12 cellular contexts compared by ENCODE assay signal in genomic region chr5:55920784-55921183, GRCh38.
DNase-seq lines count a peak whose midpoint lies in the region; ATAC-seq, FAIRE-seq and TF ChIP-seq lines count a peak whose summit lies in the region.
"Had no signal": no experiment of that assay in that cellular context is flagged by ENCODE, and none has a peak within 500 bp of the region (broad histone marks: within the 10 kb centered on the region; RNA-seq: fewer than 3 reads in every experiment).

No MANE protein-coding gene starts in this region.

- H3K27me3 ChIP-seq in bronchial epithelial cell (ENCODE audit: control insufficient read depth, insufficient read depth, low read length), result no peaks in the 10 kb centered on the region
- no peaks in the 10 kb centered on the region for H3K27me3 ChIP-seq in prostate gland (replicated peaks; ENCODE audit: insufficient read depth)

- DNase-seq in activated CD8-positive, alpha-beta T cell treated with anti-CD3 and anti-CD28 coated beads for 36 hours, result peak; percentile 20
- no peak for DNase-seq in activated CD8-positive, alpha-beta T cell treated with anti-CD3 and anti-CD28 coated beads, Interleukin-2, amount 10 ng/mL, durations not matched to agents 7 days and 5 days
- DNase-seq in Kasumi-1 (lab: John Stamatoyannopoulos, UW) (peak; percentile 6 to 36), bronchial epithelial cell (ENCODE audit: low read depth) (no peak), prostate gland (ENCODE audit: low spot score) (no peak), NOMO-1 (lab: John Stamatoyannopoulos, UW; ENCODE audit: unreplicated experiment in 2 of 2) (no peak), 8988T (no peak), AG08395 (ENCODE audit: low spot score) (no peak)
- DNase-seq: activated CD4-positive, alpha-beta T cell treated with anti-CD3 and anti-CD28 coated beads for 36 hours; CD4-positive, alpha-beta T cell; glutamatergic neuron; stimulated activated naive CD8-positive, alpha-beta T cell treated with anti-CD3 and anti-CD28 coated beads, Interleukin-15, amount 100 ng/mL, for 72 hours had no signal

- H3K4me3 Mint-ChIP-seq in activated CD8-positive, alpha-beta T cell treated with anti-CD3 and anti-CD28 coated beads for 36 hours, result no peak overlapping the region
- H3K4me3 Mint-ChIP-seq in activated CD8-positive, alpha-beta T cell treated with anti-CD3 and anti-CD28 coated beads, Interleukin-2, amount 10 ng/mL, durations not matched to agents 7 days and 5 days, result no peak overlapping the region
- H3K4me3 Mint-ChIP-seq: activated CD4-positive, alpha-beta T cell treated with anti-CD3 and anti-CD28 coated beads for 36 hours; CD4-positive, alpha-beta T cell; stimulated activated naive CD8-positive, alpha-beta T cell treated with anti-CD3 and anti-CD28 coated beads, Interleukin-15, amount 100 ng/mL, for 72 hours had no signal

- no peaks in the 10 kb centered on the region for H3K27me3 Mint-ChIP-seq in activated CD8-positive, alpha-beta T cell treated with anti-CD3 and anti-CD28 coated beads for 36 hours
- no peaks in the 10 kb centered on the region for H3K27me3 Mint-ChIP-seq in activated CD8-positive, alpha-beta T cell treated with anti-CD3 and anti-CD28 coated beads, Interleukin-2, amount 10 ng/mL, durations not matched to agents 7 days and 5 days (ENCODE audit: low read depth)
- H3K27me3 Mint-ChIP-seq: activated CD4-positive, alpha-beta T cell treated with anti-CD3 and anti-CD28 coated beads for 36 hours; CD4-positive, alpha-beta T cell; stimulated activated naive CD8-positive, alpha-beta T cell treated with anti-CD3 and anti-CD28 coated beads, Interleukin-15, amount 100 ng/mL, for 72 hours had no signal

- POLR2A ChIA-PET in activated CD8-positive, alpha-beta T cell treated with anti-CD3 and anti-CD28 coated beads for 36 hours (lab: Charles Lee), result no interaction called here
- POLR2A ChIA-PET in activated CD8-positive, alpha-beta T cell treated with anti-CD3 and anti-CD28 coated beads, Interleukin-2, amount 10 ng/mL, durations not matched to agents 7 days and 5 days (lab: Charles Lee), result no interaction called here

- H3K4me1 Mint-ChIP-seq in activated CD8-positive, alpha-beta T cell treated with anti-CD3 and anti-CD28 coated beads for 36 hours (ENCODE audit: low read depth), result peaks cover 13% of the 10 kb centered on the region
- H3K4me1 Mint-ChIP-seq in activated CD8-positive, alpha-beta T cell treated with anti-CD3 and anti-CD28 coated beads, Interleukin-2, amount 10 ng/mL, durations not matched to agents 7 days and 5 days (ENCODE audit: low read depth), result peaks cover 44% of the 10 kb centered on the region

- H3K27ac Mint-ChIP-seq in activated CD8-positive, alpha-beta T cell treated with anti-CD3 and anti-CD28 coated beads for 36 hours, result no peak overlapping the region
- no peak overlapping the region for H3K27ac Mint-ChIP-seq in activated CD8-positive, alpha-beta T cell treated with anti-CD3 and anti-CD28 coated beads, Interleukin-2, amount 10 ng/mL, durations not matched to agents 7 days and 5 days
- H3K27ac Mint-ChIP-seq: activated CD4-positive, alpha-beta T cell treated with anti-CD3 and anti-CD28 coated beads for 36 hours; CD4-positive, alpha-beta T cell; stimulated activated naive CD8-positive, alpha-beta T cell treated with anti-CD3 and anti-CD28 coated beads, Interleukin-15, amount 100 ng/mL, for 72 hours had no signal

- H3K9me3 Mint-ChIP-seq in activated CD8-positive, alpha-beta T cell treated with anti-CD3 and anti-CD28 coated beads for 36 hours, result no peaks in the 10 kb centered on the region
- no peaks in the 10 kb centered on the region for H3K9me3 Mint-ChIP-seq in activated CD8-positive, alpha-beta T cell treated with anti-CD3 and anti-CD28 coated beads, Interleukin-2, amount 10 ng/mL, durations not matched to agents 7 days and 5 days (ENCODE audit: insufficient read depth)
- H3K9me3 Mint-ChIP-seq: CD4-positive, alpha-beta T cell; stimulated activated naive CD8-positive, alpha-beta T cell treated with anti-CD3 and anti-CD28 coated beads, Interleukin-15, amount 100 ng/mL, for 72 hours had no signal

- intact Hi-C loops in activated CD8-positive, alpha-beta T cell treated with anti-CD3 and anti-CD28 coated beads for 36 hours (cut with micrococcal nuclease), result no loop called here
- intact Hi-C loops in prostate gland (cut with DNase I), result no loop called here

- H3K9me3 ChIP-seq in prostate gland, result no peaks in the 10 kb centered on the region

- H3K4me3 ChIP-seq in bronchial epithelial cell (ENCODE audit: low read depth, low read length) (no peak overlapping the region), prostate gland (peak overlapping the region; percentile 6 to 15)

- ATAC-seq in activated CD8-positive, alpha-beta T cell treated with anti-CD3 and anti-CD28 coated beads for 36 hours, result no peak
- no peak for ATAC-seq in activated CD8-positive, alpha-beta T cell treated with anti-CD3 and anti-CD28 coated beads, Interleukin-2, amount 10 ng/mL, durations not matched to agents 7 days and 5 days
- ATAC-seq: activated CD4-positive, alpha-beta T cell treated with anti-CD3 and anti-CD28 coated beads for 36 hours; stimulated activated naive CD8-positive, alpha-beta T cell treated with anti-CD3 and anti-CD28 coated beads, Interleukin-15, amount 100 ng/mL, for 72 hours had no signal

- no peak for TF ChIP-seq POLR2A in prostate gland (IDR thresholded peaks at IDR 0.05)

- WGBS in prostate gland, result 62% methylated on average over 5 of the region's 5 CpGs

- CTCF ChIA-PET in activated CD8-positive, alpha-beta T cell treated with anti-CD3 and anti-CD28 coated beads for 36 hours (lab: Charles Lee), result interaction anchor here (1.2 kb wide), 1 partner anchor 229 kb away, joined by 4 read pairs; no protein-coding TSS in a partner anchor
- CTCF ChIA-PET in activated CD8-positive, alpha-beta T cell treated with anti-CD3 and anti-CD28 coated beads, Interleukin-2, amount 10 ng/mL, durations not matched to agents 7 days and 5 days (lab: Charles Lee), result interaction anchor here (0.7 to 1.5 kb wide), 3 partner anchors 15 to 207 kb away, joined by 3 to 5 read pairs (median 3); no protein-coding TSS in a partner anchor

- H3K36me3 Mint-ChIP-seq in activated CD8-positive, alpha-beta T cell treated with anti-CD3 and anti-CD28 coated beads for 36 hours (ENCODE audit: low read depth), result no peaks in the 10 kb centered on the region
- H3K36me3 Mint-ChIP-seq in activated CD8-positive, alpha-beta T cell treated with anti-CD3 and anti-CD28 coated beads, Interleukin-2, amount 10 ng/mL, durations not matched to agents 7 days and 5 days (ENCODE audit: low read depth), result no peaks in the 10 kb centered on the region

- peak overlapping the region; percentile 70 to 80 for H3K27ac ChIP-seq in prostate gland

- no peaks in the 10 kb centered on the region for H3K36me3 ChIP-seq in bronchial epithelial cell (ENCODE audit: control insufficient read depth, insufficient read depth, low read length)
- H3K36me3 ChIP-seq in prostate gland, result no peaks in the 10 kb centered on the region

- no peak for FAIRE-seq in bronchial epithelial cell (lab: Jason Lieb, UNC)

- no peak for TF ChIP-seq CTCF in activated CD8-positive, alpha-beta T cell treated with anti-CD3 and anti-CD28 coated beads for 36 hours (IDR thresholded peaks at IDR 0.05)
- TF ChIP-seq CTCF in bronchial epithelial cell (IDR thresholded peaks at IDR 0.05; ENCODE audit: insufficient read depth, low read length, severe bottlenecking) (peak; percentile 46), prostate gland (IDR thresholded peaks at IDR 0.05) (peak in 1 of 4 experiments; percentile 40)

- no peaks in the 10 kb centered on the region for H3K4me1 ChIP-seq in prostate gland (replicated peaks)

Comparison
In these comparisons a context has a peak if more than half of its experiments do, and no peak if none do; other contexts are left out.
1. DNase-seq: peak in activated CD8-positive, alpha-beta T cell treated with anti-CD3 and anti-CD28 coated beads for 36 hours (single experiment) and Kasumi-1 (2 of 2); none in activated CD8-positive, alpha-beta T cell treated with anti-CD3 and anti-CD28 coated beads, Interleukin-2, amount 10 ng/mL, durations not matched to agents 7 days and 5 days (single experiment), bronchial epithelial cell (single experiment), prostate gland (single experiment), NOMO-1 (0 of 2), 8988T (single experiment) and AG08395 (single experiment).